In the genomic region with DNA sequence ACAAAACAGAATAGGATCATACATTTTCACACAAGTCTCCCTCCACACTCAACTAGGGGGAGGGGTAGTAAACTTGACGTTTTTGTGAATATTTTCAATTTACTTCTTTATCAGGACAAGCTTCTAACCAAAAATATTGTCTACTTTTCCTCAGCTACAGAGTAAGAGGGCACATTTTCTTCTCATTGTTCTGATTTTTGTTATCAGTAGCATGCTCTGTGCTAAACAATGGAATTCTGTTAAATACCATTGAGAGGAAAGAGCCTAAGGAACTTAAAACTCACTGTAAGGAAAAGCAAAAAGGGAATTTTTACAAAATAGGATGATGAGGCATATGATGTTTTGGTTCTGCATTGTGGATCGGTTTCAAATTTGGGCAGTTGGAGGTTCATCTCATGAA, we compare ENCODE assay signal across 23 cellular contexts. TPM values are rescaled to one million over a fixed set of nuclear protein-coding genes. Genes with fewer than 3 reads are reported as not detected.
DNase-seq lines count a peak whose midpoint lies in the region; ATAC-seq, FAIRE-seq and TF ChIP-seq lines count a peak whose summit lies in the region.
"Had no signal": no experiment of that assay in that cellular context is flagged by ENCODE, and none has a peak within 500 bp of the region (broad histone marks: within the 10 kb centered on the region; RNA-seq: fewer than 3 reads in every experiment).

No MANE protein-coding gene starts in this region.

- H3K9me1 ChIP-seq in IMR-90 (ENCODE audit: insufficient read depth, low read length) (no peaks in the 10 kb centered on the region), endothelial cell of umbilical vein (replicated peaks; ENCODE audit: control insufficient read depth, extremely low read depth, insufficient read depth, low read length) (no peaks in the 10 kb centered on the region)

- no peak overlapping the region for H2BK20ac ChIP-seq in IMR-90 (ENCODE audit: low read depth, low read length)

- H4K5ac ChIP-seq in IMR-90 (ENCODE audit: low read depth, low read length), result peak overlapping the region; percentile 48; the same call in 1 of the 2 replicates

- H2BK5ac ChIP-seq in IMR-90 (ENCODE audit: low read depth, low read length, poor library complexity, severe bottlenecking), result no peak overlapping the region

- BruUV-seq in IMR-90 (replicated peaks; lab: Mats Ljungman, UMichigan) (no TSS peak), endothelial cell of umbilical vein (replicated peaks; lab: Mats Ljungman, UMichigan) (no TSS peak)

- ATAC-seq in IMR-90 (ENCODE audit: low read depth) (no peak), GM21619 (IDR thresholded peaks at IDR 0.05; ENCODE audit: unreplicated experiment) (no peak)

- no peaks in the 10 kb centered on the region for H3K4me1 ChIP-seq in IMR-90 (ENCODE audit: control insufficient read depth, insufficient read depth, low read length)
- peaks cover 5% of the 10 kb centered on the region for H3K4me1 ChIP-seq in endothelial cell of umbilical vein (ENCODE audit: control insufficient read depth, extremely low read depth, insufficient read depth, low read length)
- H3K4me1 ChIP-seq in mesodermal cell (ENCODE audit: control insufficient read depth, insufficient read depth, low read length, poor library complexity, severe bottlenecking), result no peaks in the 10 kb centered on the region
- no peaks in the 10 kb centered on the region for H3K4me1 ChIP-seq in suprapubic skin
- H3K4me1 ChIP-seq: BLaER1 had no signal

- dilution Hi-C loops in IMR-90 (cut with HindIII; ENCODE audit: low sequenced_read_pairs, unreplicated experiment), result no loop called here
- dilution Hi-C loops in endothelial cell of umbilical vein (cut with MboI; ENCODE audit: extremely low pct_ligation_motif_present, low sequenced_read_pairs), result no loop called here

- H3K4me3 ChIP-seq in IMR-90 (ENCODE audit: insufficient read depth, low read depth, low read length), result no peak overlapping the region
- no peak overlapping the region for H3K4me3 ChIP-seq in endothelial cell of umbilical vein (replicated peaks in 1 of 3; ENCODE audit: insufficient read depth in 1 of 3, low read depth in 1 of 3, low read length in 3 of 3)
- H3K4me3 ChIP-seq in mesodermal cell (ENCODE audit: extremely low read depth, insufficient read depth, low read length, poor library complexity, severe bottlenecking), result no peak overlapping the region
- H3K4me3 ChIP-seq in suprapubic skin, result no peak overlapping the region
- H3K4me3 ChIP-seq: BLaER1, SK-N-MC had no signal

- TF ChIP-seq RAD21 in IMR-90 (IDR thresholded peaks at IDR 0.05; ENCODE audit: low read length), result no peak

- no peak for TF ChIP-seq POLR2A in IMR-90 (IDR thresholded peaks at IDR 0.05; ENCODE audit: low read depth, low read length)
- no peak for TF ChIP-seq POLR2A in endothelial cell of umbilical vein (IDR thresholded peaks at IDR 0.05; ENCODE audit: low read depth, low read length)
- no peak for TF ChIP-seq POLR2A in suprapubic skin (IDR thresholded peaks at IDR 0.05)

- peaks cover 30% of the 10 kb centered on the region for H3K79me2 ChIP-seq in endothelial cell of umbilical vein (ENCODE audit: control insufficient read depth, insufficient read depth, low read length)

- H3K56ac ChIP-seq in IMR-90 (ENCODE audit: extremely low read depth, insufficient read depth, low read length), result no peak overlapping the region

- no peak for TF ChIP-seq EP300 in suprapubic skin (IDR thresholded peaks at IDR 0.05)

- H3K4me2 ChIP-seq in IMR-90 (ENCODE audit: low read depth, low read length) (peak overlapping the region; percentile 27; the same call in 1 of the 2 replicates), endothelial cell of umbilical vein (ENCODE audit: insufficient read depth, low read length) (no peak overlapping the region)
- H3K4me2 ChIP-seq: BLaER1 had no signal

- H3K27me3 ChIP-seq in IMR-90 (ENCODE audit: control insufficient read depth, insufficient read depth, low read length), result no peaks in the 10 kb centered on the region
- H3K27me3 ChIP-seq in endothelial cell of umbilical vein (ENCODE audit: control insufficient read depth in 2 of 2, insufficient read depth in 2 of 2, low read length in 2 of 2), result no peaks in the 10 kb centered on the region
- H3K27me3 ChIP-seq in suprapubic skin, result no peaks in the 10 kb centered on the region
- H3K27me3 ChIP-seq: BLaER1 had no signal

- no peak overlapping the region for H2AK5ac ChIP-seq in IMR-90 (ENCODE audit: low read depth, low read length)

- H2AK9ac ChIP-seq in IMR-90 (replicated peaks; ENCODE audit: low read depth, low read length, poor library complexity), result no peak overlapping the region

- no peak for FAIRE-seq in endothelial cell of umbilical vein (lab: Jason Lieb, UNC)
- FAIRE-seq: G401.6, GM12892 had no signal

- no peak overlapping the region for H3K4ac ChIP-seq in IMR-90 (ENCODE audit: low read depth, low read length)

- H3K9ac ChIP-seq in IMR-90 (ENCODE audit: low read depth, low read length) (no peak overlapping the region), endothelial cell of umbilical vein (replicated peaks; ENCODE audit: extremely low read depth, insufficient read depth, low read length) (no peak overlapping the region)
- H3K9ac ChIP-seq: BLaER1 had no signal

- H4K20me1 ChIP-seq in IMR-90 (ENCODE audit: insufficient read depth, low read length) (no peaks in the 10 kb centered on the region), endothelial cell of umbilical vein (replicated peaks; ENCODE audit: control insufficient read depth, extremely low read depth, insufficient read depth, low read length) (no peaks in the 10 kb centered on the region)
- H4K20me1 ChIP-seq: BLaER1 had no signal

- H2AFZ ChIP-seq in IMR-90 (replicated peaks; ENCODE audit: low read length, poor library complexity) (no peak overlapping the region), endothelial cell of umbilical vein (ENCODE audit: low read depth, low read length) (peak overlapping the region; percentile 38)

- H3K23ac ChIP-seq in IMR-90 (ENCODE audit: low read depth, low read length), result no peak overlapping the region; the same call in 1 of the 2 replicates

- DNase-seq in IMR-90 (no peak), endothelial cell of umbilical vein (ENCODE audit: low read depth, low spot score) (peak; percentile 52), NCI-H774 (lab: John Stamatoyannopoulos, UW) (no peak), NOMO-1 treated with dmso at 0.1 percent for 144 hours (lab: John Stamatoyannopoulos, UW; ENCODE audit: unreplicated experiment) (no peak), suprapubic skin (ENCODE audit: low spot score in 2 of 2) (no peak)
- DNase-seq: ACHN; Caco-2; CD4-positive, alpha-beta T cell; DMS153; Karpas-422; NCI-H1694 treated with DMSO at 0.1 percent for 48 hours; NCI-H2081 treated with DMSO at 0.1 percent for 48 hours; NCI-H2171 treated with DMSO at 0.1 percent for 48 hours; NCI-H526; PC-3; RPMI8226; SHP77 had no signal

- H3K14ac ChIP-seq in IMR-90 (replicated peaks; ENCODE audit: low read depth, low read length), result no peak overlapping the region

- H4K91ac ChIP-seq in IMR-90 (ENCODE audit: insufficient read depth, low read depth, low read length), result no peak overlapping the region

- no peaks in the 10 kb centered on the region for H3K9me3 ChIP-seq in IMR-90 (ENCODE audit: control insufficient read depth, insufficient read depth, low read length)
- no peaks in the 10 kb centered on the region for H3K9me3 ChIP-seq in endothelial cell of umbilical vein (replicated peaks; ENCODE audit: control insufficient read depth, insufficient read depth, low read length)
- no peaks in the 10 kb centered on the region for H3K9me3 ChIP-seq in mesodermal cell (ENCODE audit: control insufficient read depth, low read length)
- H3K9me3 ChIP-seq in suprapubic skin, result peaks cover 7% of the 10 kb centered on the region
- H3K9me3 ChIP-seq: Caco-2 had no signal

- no CpG with 5 or more reads among the region's 2 CpGs for WGBS in IMR-90 (ENCODE audit: extremely low coverage in 2 of 2, insufficient read length in 1 of 2), 2 experiments
- WGBS in mesodermal cell (ENCODE audit: insufficient coverage in 2 of 2), 2 experiments, result 100% methylated on average over 1 of the region's 2 CpGs; no CpG with 5 or more reads in 1 of the 2 experiments
- 90% methylated on average over 2 of the region's 2 CpGs for WGBS in suprapubic skin

- TF ChIP-seq CTCF in IMR-90 (conservative IDR thresholded peaks at IDR 0.05; ENCODE audit: low read depth, low read length), result no peak
- no peak for TF ChIP-seq CTCF in endothelial cell of umbilical vein (IDR thresholded peaks at IDR 0.05; ENCODE audit: extremely low read depth in 1 of 2, insufficient read depth in 1 of 2, low read depth in 1 of 2, low read length in 2 of 2)
- TF ChIP-seq CTCF in suprapubic skin (IDR thresholded peaks at IDR 0.05), result no peak

- peak overlapping the region; percentile 35; the same call in 1 of the 2 replicates for H3K18ac ChIP-seq in IMR-90 (ENCODE audit: low read depth, low read length)

- peak overlapping the region in 1 of 2 experiments; percentile 12; a peak in 1 of 4 replicates for H4K8ac ChIP-seq in IMR-90 (ENCODE audit: low read depth in 2 of 2, low read length in 2 of 2)

- POLR2A ChIA-PET in IMR-90 (lab: Charles Lee; ENCODE audit: unreplicated experiment) (no interaction called here), endothelial cell of umbilical vein (lab: Charles Lee) (no interaction called here)

- in situ Hi-C loops in IMR-90 (cut with MboI; ENCODE audit: low sequenced_read_pairs), result no loop called here

- no peak overlapping the region for H2BK15ac ChIP-seq in IMR-90 (ENCODE audit: low read depth, low read length)

- CTCF ChIA-PET in IMR-90 (lab: Yijun Ruan, JAX), result interaction anchor here (1.2 kb wide), 1 partner anchor 41 kb away, joined by 3 read pairs; a partner anchor contains a TSS
- CTCF ChIA-PET in endothelial cell of umbilical vein (lab: Charles Lee), result interaction anchor here (0.9 to 1.2 kb wide), 2 partner anchors 9 to 139 kb away, joined by 3 read pairs; no protein-coding TSS in a partner anchor

- H3K79me1 ChIP-seq in IMR-90 (ENCODE audit: low read depth in 1 of 2, low read length in 2 of 2), result peaks cover 12 to 25% of the 10 kb centered on the region in 2 experiments; a peak in 3 of 4 replicates

- H3K36me3 ChIP-seq in IMR-90 (ENCODE audit: control insufficient read depth, insufficient read depth, low read length), result peaks cover 4% of the 10 kb centered on the region; the same call in 1 of the 2 replicates
- peaks cover 0 to 25% of the 10 kb centered on the region in 2 experiments for H3K36me3 ChIP-seq in endothelial cell of umbilical vein (ENCODE audit: control insufficient read depth in 2 of 2, extremely low read depth in 1 of 2, insufficient read depth in 2 of 2, low read length in 2 of 2)
- peaks cover 70% of the 10 kb centered on the region for H3K36me3 ChIP-seq in mesodermal cell (ENCODE audit: control insufficient read depth, insufficient read depth, low read length)
- H3K36me3 ChIP-seq in suprapubic skin, result peaks cover 4% of the 10 kb centered on the region

- H2BK120ac ChIP-seq in IMR-90 (ENCODE audit: low read depth, low read length), result no peak overlapping the region

- no peak overlapping the region; the same call in 1 of the 2 replicates for H3K27ac ChIP-seq in IMR-90 (ENCODE audit: insufficient read depth, low read length)
- peak overlapping the region; percentile 33 for H3K27ac ChIP-seq in endothelial cell of umbilical vein (ENCODE audit: insufficient read depth, low read depth, low read length)
- H3K27ac ChIP-seq in mesodermal cell (ENCODE audit: low read depth, low read length, severe bottlenecking), result peak overlapping the region; percentile 29
- H3K27ac ChIP-seq in suprapubic skin, result no peak overlapping the region
- H3K27ac ChIP-seq: BLaER1, SK-N-MC had no signal

- intact Hi-C loops in IMR-90 (cut with micrococcal nuclease), result no loop called here
- intact Hi-C loops in endothelial cell of umbilical vein (cut with micrococcal nuclease), result loop anchor here (2.0 kb wide), 1 partner anchor 16 kb away; no protein-coding TSS in a partner anchor

RNA-seq across cellular contexts. Expression of a gene that starts 41.2 kb away (rescaled TPM):
- total RNA-seq in IMR-90 (2012; rRNA removed) (209 and 276 TPM in 2 replicates), endothelial cell of umbilical vein (112 and 119 TPM in 2 replicates), suprapubic skin (10 to 100 TPM; 10.1 to 33.5 (median 17.9) TPM)
- polyA plus RNA-seq in IMR-90 (2012; rRNA removed) (50.9 and 60.5 TPM in 2 replicates), endothelial cell of umbilical vein (16.9 and 28.5 TPM in 2 replicates)
- 4.1 and 7.7 TPM in 2 replicates for polyA plus RNA-seq in IMR-90 (2012; cell fraction: cytosol; rRNA removed)
- 16.9 and 102 TPM in 2 replicates for polyA plus RNA-seq in IMR-90 (2012; cell fraction: nucleus; rRNA removed; ENCODE audit: low replicate concordance)
- polyA plus RNA-seq in endothelial cell of umbilical vein (2011; cell fraction: cytosol; rRNA removed), result 16.7 and 20.4 TPM in 2 replicates
- 150 and 223 TPM in 2 replicates for polyA plus RNA-seq in endothelial cell of umbilical vein (2011; cell fraction: nucleus; rRNA removed)
- 27.7 and 72.5 TPM in 2 replicates for polyA plus RNA-seq in endothelial cell of umbilical vein (2012)
- 125 and 142 TPM in 2 replicates for polyA minus RNA-seq in endothelial cell of umbilical vein
- polyA minus RNA-seq in endothelial cell of umbilical vein (2011; cell fraction: cytosol; rRNA and poly(A)+ RNA removed), result 86.0 TPM
- 205 and 464 TPM in 2 replicates for polyA minus RNA-seq in endothelial cell of umbilical vein (2011; cell fraction: nucleus; rRNA and poly(A)+ RNA removed)
- 72.4 TPM for polyA plus RNA-seq in mesodermal cell (2013, experiment 1 of 2)
- 82.9 TPM for polyA plus RNA-seq in mesodermal cell (2013, experiment 2 of 2)

Comparison
In these comparisons a context has a peak if more than half of its experiments do, and no peak if none do; other contexts are left out.
1. H3K27ac ChIP-seq: peak in endothelial cell of umbilical vein (single experiment) and mesodermal cell (single experiment); none in IMR-90 (single experiment) and suprapubic skin (single experiment).